Comparison of ENCODE assay signal across 1 cellular context in the genomic region with DNA sequence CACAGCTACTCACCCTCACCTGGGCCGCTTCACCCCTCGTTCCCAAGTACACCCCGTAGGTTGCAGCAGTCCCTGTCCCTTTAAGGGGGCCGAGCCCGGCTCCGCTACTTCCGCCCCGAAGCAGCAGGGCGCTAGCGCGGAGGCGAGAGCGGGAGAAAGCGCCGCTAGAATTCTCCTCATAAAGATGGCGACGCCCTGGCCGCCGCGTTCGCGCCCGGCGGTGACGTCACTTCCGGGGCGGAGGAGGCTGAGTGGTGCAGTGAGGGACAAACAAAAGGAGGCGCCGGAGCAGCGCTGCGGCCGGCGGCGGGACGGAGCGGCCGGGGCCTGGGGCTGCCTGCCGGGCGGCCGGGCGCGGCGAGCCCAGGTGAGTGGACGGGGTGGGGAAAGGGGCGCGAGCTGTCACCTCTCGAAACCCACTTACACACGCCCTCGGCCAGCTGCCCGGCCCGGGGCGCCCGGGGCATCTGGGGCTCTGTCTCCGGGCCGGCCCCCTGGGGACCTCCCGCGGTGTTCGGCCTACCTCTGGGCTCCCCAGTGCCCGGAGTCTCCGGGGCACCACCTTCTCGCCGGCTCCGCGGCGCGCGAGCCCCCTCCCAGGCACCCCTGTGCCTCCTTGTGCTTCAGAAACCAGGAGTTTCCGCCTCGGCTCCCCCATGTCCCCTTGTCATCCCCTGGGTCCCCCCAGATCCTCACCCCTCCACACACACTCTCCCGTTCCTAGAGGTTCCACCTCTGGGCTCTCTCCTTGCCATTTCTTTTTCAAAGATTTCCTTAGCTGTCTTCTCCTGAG.
A peak's percentile ranks its signal among the peaks of the same experiment; 100 is the strongest.
TF ChIP-seq lines count a peak whose summit lies in the region.

A gene (minus strand): TSS at position 67 of the 793 bp plus-strand sequence. CDS start 36,545 bp downstream, outside the sequence.
A gene (plus strand): TSS at position 250 of the 793 bp plus-strand sequence. CDS start 25,032 bp downstream, outside the sequence.

TF ChIP-seq in K562, 482 proteins besides CTCF, POLR2A, EP300 and RAD21 (continued from another document and continues in another):
- TF ChIP-seq, protein P1, sequence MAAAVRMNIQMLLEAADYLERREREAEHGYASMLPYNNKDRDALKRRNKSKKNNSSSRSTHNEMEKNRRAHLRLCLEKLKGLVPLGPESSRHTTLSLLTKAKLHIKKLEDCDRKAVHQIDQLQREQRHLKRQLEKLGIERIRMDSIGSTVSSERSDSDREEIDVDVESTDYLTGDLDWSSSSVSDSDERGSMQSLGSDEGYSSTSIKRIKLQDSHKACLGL (CRISPR knock-in tag; IDR thresholded peaks at IDR 0.05; ENCODE audit: borderline replicate concordance, poor library complexity, severe bottlenecking), result peak; percentile 46
- TF ChIP-seq, protein P2, sequence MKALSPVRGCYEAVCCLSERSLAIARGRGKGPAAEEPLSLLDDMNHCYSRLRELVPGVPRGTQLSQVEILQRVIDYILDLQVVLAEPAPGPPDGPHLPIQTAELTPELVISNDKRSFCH (CRISPR knock-in tag; IDR thresholded peaks at IDR 0.05), result no peak
- TF ChIP-seq, protein P2 (tag; IDR thresholded peaks at IDR 0.05), result peak; percentile 81
- peak; percentile 82 for TF ChIP-seq PHF20 (IDR thresholded peaks at IDR 0.05; ENCODE audit: partially characterized antibody)
- TF ChIP-seq, protein P3, sequence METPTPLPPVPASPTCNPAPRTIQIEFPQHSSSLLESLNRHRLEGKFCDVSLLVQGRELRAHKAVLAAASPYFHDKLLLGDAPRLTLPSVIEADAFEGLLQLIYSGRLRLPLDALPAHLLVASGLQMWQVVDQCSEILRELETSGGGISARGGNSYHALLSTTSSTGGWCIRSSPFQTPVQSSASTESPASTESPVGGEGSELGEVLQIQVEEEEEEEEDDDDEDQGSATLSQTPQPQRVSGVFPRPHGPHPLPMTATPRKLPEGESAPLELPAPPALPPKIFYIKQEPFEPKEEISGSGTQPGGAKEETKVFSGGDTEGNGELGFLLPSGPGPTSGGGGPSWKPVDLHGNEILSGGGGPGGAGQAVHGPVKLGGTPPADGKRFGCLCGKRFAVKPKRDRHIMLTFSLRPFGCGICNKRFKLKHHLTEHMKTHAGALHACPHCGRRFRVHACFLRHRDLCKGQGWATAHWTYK (CRISPR knock-in tag; IDR thresholded peaks at IDR 0.05), result 0 out of 2 replicates have a peak, but pooled peaks have one; percentile 32
- TF ChIP-seq, protein P4, sequence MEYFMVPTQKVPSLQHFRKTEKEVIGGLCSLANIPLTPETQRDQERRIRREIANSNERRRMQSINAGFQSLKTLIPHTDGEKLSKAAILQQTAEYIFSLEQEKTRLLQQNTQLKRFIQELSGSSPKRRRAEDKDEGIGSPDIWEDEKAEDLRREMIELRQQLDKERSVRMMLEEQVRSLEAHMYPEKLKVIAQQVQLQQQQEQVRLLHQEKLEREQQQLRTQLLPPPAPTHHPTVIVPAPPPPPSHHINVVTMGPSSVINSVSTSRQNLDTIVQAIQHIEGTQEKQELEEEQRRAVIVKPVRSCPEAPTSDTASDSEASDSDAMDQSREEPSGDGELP (CRISPR knock-in tag; IDR thresholded peaks at IDR 0.05; ENCODE audit: borderline replicate concordance), result peak; percentile 63; the same call in 1 of the 2 replicates
- TF ChIP-seq MXI1 (IDR thresholded peaks at IDR 0.05; ENCODE audit: low read depth, low read length), result no peak
- TF ChIP-seq, protein P5, sequence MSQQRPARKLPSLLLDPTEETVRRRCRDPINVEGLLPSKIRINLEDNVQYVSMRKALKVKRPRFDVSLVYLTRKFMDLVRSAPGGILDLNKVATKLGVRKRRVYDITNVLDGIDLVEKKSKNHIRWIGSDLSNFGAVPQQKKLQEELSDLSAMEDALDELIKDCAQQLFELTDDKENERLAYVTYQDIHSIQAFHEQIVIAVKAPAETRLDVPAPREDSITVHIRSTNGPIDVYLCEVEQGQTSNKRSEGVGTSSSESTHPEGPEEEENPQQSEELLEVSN (IDR thresholded peaks at IDR 0.05; ENCODE audit: borderline replicate concordance in 1 of 2, extremely low read depth in 1 of 2, insufficient read depth in 1 of 2, insufficient read length in 1 of 2, low read depth in 1 of 2, low read length in 1 of 2, poor library complexity in 1 of 2, severe bottlenecking in 1 of 2), result no peak
- TF ChIP-seq MBD2 (IDR thresholded peaks at IDR 0.05; ENCODE audit: borderline replicate concordance, low read depth), result peak; percentile 93
- TF ChIP-seq ZNF23 (CRISPR knock-in tag; IDR thresholded peaks at IDR 0.05), result no peak
- no peak for TF ChIP-seq ZNF121 (CRISPR knock-in tag; conservative IDR thresholded peaks at IDR 0.05)
- TF ChIP-seq C11orf30 (IDR thresholded peaks at IDR 0.05; ENCODE audit: low read depth), result peak; percentile 41; the same call in 1 of the 2 replicates
- peak; percentile 90 for TF ChIP-seq JUN (IDR thresholded peaks at IDR 0.05; ENCODE audit: borderline replicate concordance, low read depth, low read length)
- no peak for TF ChIP-seq JUN (CRISPR knock-in tag; IDR thresholded peaks at IDR 0.05; ENCODE audit: borderline replicate concordance)
- TF ChIP-seq, protein P6, sequence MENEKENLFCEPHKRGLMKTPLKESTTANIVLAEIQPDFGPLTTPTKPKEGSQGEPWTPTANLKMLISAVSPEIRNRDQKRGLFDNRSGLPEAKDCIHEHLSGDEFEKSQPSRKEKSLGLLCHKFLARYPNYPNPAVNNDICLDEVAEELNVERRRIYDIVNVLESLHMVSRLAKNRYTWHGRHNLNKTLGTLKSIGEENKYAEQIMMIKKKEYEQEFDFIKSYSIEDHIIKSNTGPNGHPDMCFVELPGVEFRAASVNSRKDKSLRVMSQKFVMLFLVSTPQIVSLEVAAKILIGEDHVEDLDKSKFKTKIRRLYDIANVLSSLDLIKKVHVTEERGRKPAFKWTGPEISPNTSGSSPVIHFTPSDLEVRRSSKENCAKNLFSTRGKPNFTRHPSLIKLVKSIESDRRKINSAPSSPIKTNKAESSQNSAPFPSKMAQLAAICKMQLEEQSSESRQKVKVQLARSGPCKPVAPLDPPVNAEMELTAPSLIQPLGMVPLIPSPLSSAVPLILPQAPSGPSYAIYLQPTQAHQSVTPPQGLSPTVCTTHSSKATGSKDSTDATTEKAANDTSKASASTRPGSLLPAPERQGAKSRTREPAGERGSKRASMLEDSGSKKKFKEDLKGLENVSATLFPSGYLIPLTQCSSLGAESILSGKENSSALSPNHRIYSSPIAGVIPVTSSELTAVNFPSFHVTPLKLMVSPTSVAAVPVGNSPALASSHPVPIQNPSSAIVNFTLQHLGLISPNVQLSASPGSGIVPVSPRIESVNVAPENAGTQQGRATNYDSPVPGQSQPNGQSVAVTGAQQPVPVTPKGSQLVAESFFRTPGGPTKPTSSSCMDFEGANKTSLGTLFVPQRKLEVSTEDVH (IDR thresholded peaks at IDR 0.05; ENCODE audit: low read depth, partially characterized antibody), result peak; percentile 80
- TF ChIP-seq TFAM (CRISPR knock-in tag; conservative IDR thresholded peaks at IDR 0.05), result no peak
- peak in 1 of 2 experiments; percentile 17; a peak in 1 of 4 replicates for TF ChIP-seq FOXK2 (conservative IDR thresholded peaks at IDR 0.05 in 1 of 2, IDR thresholded peaks at IDR 0.05 in 1 of 2; ENCODE audit: low read depth in 2 of 2)
- TF ChIP-seq SAP30 (IDR thresholded peaks at IDR 0.05; ENCODE audit: borderline replicate concordance, insufficient read depth, low read depth, low read length, poor library complexity, severe bottlenecking), result peak; percentile 55
- TF ChIP-seq, protein P7, sequence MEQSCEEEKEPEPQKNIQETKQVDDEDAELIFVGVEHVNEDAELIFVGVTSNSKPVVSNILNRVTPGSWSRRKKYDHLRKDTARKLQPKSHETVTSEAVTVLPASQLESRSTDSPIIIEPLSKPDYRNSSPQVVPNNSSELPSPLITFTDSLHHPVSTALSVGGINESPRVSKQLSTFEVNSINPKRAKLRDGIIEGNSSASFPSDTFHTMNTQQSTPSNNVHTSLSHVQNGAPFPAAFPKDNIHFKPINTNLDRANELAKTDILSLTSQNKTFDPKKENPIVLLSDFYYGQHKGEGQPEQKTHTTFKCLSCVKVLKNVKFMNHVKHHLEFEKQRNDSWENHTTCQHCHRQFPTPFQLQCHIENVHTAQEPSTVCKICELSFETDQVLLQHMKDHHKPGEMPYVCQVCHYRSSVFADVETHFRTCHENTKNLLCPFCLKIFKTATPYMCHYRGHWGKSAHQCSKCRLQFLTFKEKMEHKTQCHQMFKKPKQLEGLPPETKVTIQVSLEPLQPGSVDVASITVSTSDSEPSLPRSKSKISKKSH (CRISPR knock-in tag; IDR thresholded peaks at IDR 0.05), result no peak
- TF ChIP-seq PRMT5 (CRISPR knock-in tag; IDR thresholded peaks at IDR 0.05), result no peak
- TF ChIP-seq MYC (IDR thresholded peaks at IDR 0.05; ENCODE audit: low read depth, low read length), result peak; percentile 79
- no peak for TF ChIP-seq MYC (CRISPR knock-in tag; IDR thresholded peaks at IDR 0.05; ENCODE audit: borderline replicate concordance, low read depth)
- TF ChIP-seq E2F3 (CRISPR knock-in tag; IDR thresholded peaks at IDR 0.05), result peak; percentile 70; the same call in 1 of the 2 replicates
- TF ChIP-seq TBL1XR1 (IDR thresholded peaks at IDR 0.05; ENCODE audit: low read length in 2 of 2), result peak in 1 of 2 experiments; percentile 22; a peak in 1 of 4 replicates
- 0 out of 2 replicates have a peak, but pooled peaks have one; percentile 70 for TF ChIP-seq XRCC5 (IDR thresholded peaks at IDR 0.05; ENCODE audit: low read depth, low read length)
- peak; percentile 83 for TF ChIP-seq PCBP1 (IDR thresholded peaks at IDR 0.05; ENCODE audit: low read depth, low read length, poor library complexity, severe bottlenecking)
- no peak for TF ChIP-seq GTF2F1 (IDR thresholded peaks at IDR 0.05; ENCODE audit: low read depth, low read length)
- no peak for TF ChIP-seq NR2C1 (IDR thresholded peaks at IDR 0.05)
- peak; percentile 59 for TF ChIP-seq NR2C1 (tag; IDR thresholded peaks at IDR 0.05)
- no peak for TF ChIP-seq ZNF780A (CRISPR knock-in tag; IDR thresholded peaks at IDR 0.05)
- TF ChIP-seq SP1 (CRISPR knock-in tag; IDR thresholded peaks at IDR 0.05), result peak; percentile 92
- peak; percentile 84 for TF ChIP-seq ZNF584 (CRISPR knock-in tag; IDR thresholded peaks at IDR 0.05; ENCODE audit: low read depth)
- TF ChIP-seq NRF1 (conservative IDR thresholded peaks at IDR 0.05 in 1 of 2, IDR thresholded peaks at IDR 0.05 in 1 of 2), result peak; percentile 64 to 72
- TF ChIP-seq ESRRA (IDR thresholded peaks at IDR 0.05; ENCODE audit: borderline replicate concordance, low read depth), result peak; percentile 32; the same call in 1 of the 2 replicates
- no peak for TF ChIP-seq ZNF263 (CRISPR knock-in tag; IDR thresholded peaks at IDR 0.05; ENCODE audit: borderline replicate concordance)
- no peak for TF ChIP-seq MCM7 (IDR thresholded peaks at IDR 0.05)
- TF ChIP-seq DIDO1 (tag; IDR thresholded peaks at IDR 0.05; ENCODE audit: low read depth), result 0 out of 2 replicates have a peak, but pooled peaks have one; percentile 17
- TF ChIP-seq, protein P8, sequence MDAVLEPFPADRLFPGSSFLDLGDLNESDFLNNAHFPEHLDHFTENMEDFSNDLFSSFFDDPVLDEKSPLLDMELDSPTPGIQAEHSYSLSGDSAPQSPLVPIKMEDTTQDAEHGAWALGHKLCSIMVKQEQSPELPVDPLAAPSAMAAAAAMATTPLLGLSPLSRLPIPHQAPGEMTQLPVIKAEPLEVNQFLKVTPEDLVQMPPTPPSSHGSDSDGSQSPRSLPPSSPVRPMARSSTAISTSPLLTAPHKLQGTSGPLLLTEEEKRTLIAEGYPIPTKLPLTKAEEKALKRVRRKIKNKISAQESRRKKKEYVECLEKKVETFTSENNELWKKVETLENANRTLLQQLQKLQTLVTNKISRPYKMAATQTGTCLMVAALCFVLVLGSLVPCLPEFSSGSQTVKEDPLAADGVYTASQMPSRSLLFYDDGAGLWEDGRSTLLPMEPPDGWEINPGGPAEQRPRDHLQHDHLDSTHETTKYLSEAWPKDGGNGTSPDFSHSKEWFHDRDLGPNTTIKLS (IDR thresholded peaks at IDR 0.05; ENCODE audit: borderline replicate concordance, low read depth), result peak; percentile 73
- TF ChIP-seq GTF2E2 (tag; IDR thresholded peaks at IDR 0.05), result 0 out of 2 replicates have a peak, but pooled peaks have one; percentile 64
- TF ChIP-seq SETDB1 (IDR thresholded peaks at IDR 0.05; ENCODE audit: low read length), result peak; percentile 38
- TF ChIP-seq ZBTB1 (CRISPR knock-in tag; IDR thresholded peaks at IDR 0.05; ENCODE audit: borderline replicate concordance, low read depth), result no peak
- TF ChIP-seq, protein P9, sequence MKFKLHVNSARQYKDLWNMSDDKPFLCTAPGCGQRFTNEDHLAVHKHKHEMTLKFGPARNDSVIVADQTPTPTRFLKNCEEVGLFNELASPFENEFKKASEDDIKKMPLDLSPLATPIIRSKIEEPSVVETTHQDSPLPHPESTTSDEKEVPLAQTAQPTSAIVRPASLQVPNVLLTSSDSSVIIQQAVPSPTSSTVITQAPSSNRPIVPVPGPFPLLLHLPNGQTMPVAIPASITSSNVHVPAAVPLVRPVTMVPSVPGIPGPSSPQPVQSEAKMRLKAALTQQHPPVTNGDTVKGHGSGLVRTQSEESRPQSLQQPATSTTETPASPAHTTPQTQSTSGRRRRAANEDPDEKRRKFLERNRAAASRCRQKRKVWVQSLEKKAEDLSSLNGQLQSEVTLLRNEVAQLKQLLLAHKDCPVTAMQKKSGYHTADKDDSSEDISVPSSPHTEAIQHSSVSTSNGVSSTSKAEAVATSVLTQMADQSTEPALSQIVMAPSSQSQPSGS (CRISPR knock-in tag; IDR thresholded peaks at IDR 0.05), result no peak
- peak; percentile 54 to 90 for TF ChIP-seq NONO (IDR thresholded peaks at IDR 0.05; ENCODE audit: low read depth in 2 of 2, low read length in 1 of 2)
- TF ChIP-seq JUND (IDR thresholded peaks at IDR 0.05; ENCODE audit: borderline replicate concordance, low read depth, low read length), result peak; percentile 97
- peak; percentile 90; the same call in 2 of the 3 replicates for TF ChIP-seq JUND (tag; IDR thresholded peaks at IDR 0.05; ENCODE audit: borderline replicate concordance, low read depth, low read length)
- TF ChIP-seq KDM5B (IDR thresholded peaks at IDR 0.05; ENCODE audit: insufficient replicate concordance, low read depth, low read length), result peak; percentile 66
